Comparison of ENCODE assay signal across 1 cellular context in the genomic region with DNA sequence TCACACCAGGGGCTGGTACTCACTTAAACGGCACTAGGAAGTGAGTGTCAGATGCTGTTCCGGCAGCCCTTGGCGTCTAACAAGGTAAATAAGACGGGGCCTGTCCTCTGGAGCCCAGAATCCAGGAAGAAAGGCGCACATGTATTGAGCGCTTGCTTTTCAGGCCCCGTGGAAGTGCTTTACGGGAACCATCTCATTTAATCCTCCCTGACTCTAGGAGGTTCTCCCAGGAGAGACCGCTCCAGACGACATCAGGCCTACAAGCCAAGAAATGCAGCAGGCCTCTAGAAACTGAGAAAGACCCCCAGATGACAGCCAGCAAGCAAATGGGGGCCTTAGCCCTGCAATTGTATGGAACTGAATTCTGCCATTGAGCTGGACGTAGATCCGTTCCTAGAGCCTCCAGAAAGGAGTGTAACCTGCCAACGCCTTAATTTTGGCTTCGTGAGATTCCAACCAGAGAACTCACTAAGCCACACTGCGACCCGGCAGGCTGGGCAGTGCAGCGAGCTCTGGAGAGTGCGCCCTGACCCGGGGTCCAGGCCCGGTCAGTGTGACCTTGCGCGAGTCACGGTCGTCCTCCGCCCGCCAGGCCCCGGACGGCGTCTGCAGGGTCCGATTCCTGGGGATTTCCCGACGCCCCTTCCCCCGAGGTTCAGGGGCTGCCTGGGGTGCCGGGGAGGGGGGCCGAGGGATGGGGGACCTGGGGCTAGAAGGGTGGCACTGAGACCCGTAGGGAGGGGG.
TF ChIP-seq lines count a peak whose summit lies in the region.

No MANE protein-coding gene starts in this region.

TF ChIP-seq in HepG2, 621 proteins besides CTCF, POLR2A, EP300 and RAD21 (continued from another document):
- TF ChIP-seq, protein P1, sequence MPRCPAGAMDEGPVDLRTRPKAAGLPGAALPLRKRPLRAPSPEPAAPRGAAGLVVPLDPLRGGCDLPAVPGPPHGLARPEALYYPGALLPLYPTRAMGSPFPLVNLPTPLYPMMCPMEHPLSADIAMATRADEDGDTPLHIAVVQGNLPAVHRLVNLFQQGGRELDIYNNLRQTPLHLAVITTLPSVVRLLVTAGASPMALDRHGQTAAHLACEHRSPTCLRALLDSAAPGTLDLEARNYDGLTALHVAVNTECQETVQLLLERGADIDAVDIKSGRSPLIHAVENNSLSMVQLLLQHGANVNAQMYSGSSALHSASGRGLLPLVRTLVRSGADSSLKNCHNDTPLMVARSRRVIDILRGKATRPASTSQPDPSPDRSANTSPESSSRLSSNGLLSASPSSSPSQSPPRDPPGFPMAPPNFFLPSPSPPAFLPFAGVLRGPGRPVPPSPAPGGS (CRISPR knock-in tag; IDR thresholded peaks at IDR 0.05): no peak
- TF ChIP-seq ZNF180 (CRISPR knock-in tag; IDR thresholded peaks at IDR 0.05; ENCODE audit: borderline replicate concordance, low read depth) (no peak), ZMYM4 (CRISPR knock-in tag; IDR thresholded peaks at IDR 0.05) (0 out of 2 replicates have a peak, but pooled peaks have one; percentile 3), SRF (IDR thresholded peaks at IDR 0.05; ENCODE audit: low read depth, low read length) (no peak), NCOR1 (IDR thresholded peaks at IDR 0.05; ENCODE audit: borderline replicate concordance, low read length) (no peak), KAT7 (CRISPR knock-in tag; IDR thresholded peaks at IDR 0.05; ENCODE audit: borderline replicate concordance) (no peak), ARNT2 (CRISPR knock-in tag; IDR thresholded peaks at IDR 0.05; ENCODE audit: low read depth) (0 out of 2 replicates have a peak, but pooled peaks have one; percentile 2), ZNF296 (CRISPR knock-in tag; conservative IDR thresholded peaks at IDR 0.05) (no peak), REPIN1 (CRISPR knock-in tag; IDR thresholded peaks at IDR 0.05; ENCODE audit: borderline replicate concordance, low read depth) (no peak), FOXM1 (CRISPR knock-in tag; IDR thresholded peaks at IDR 0.05) (no peak), ZNF703 (CRISPR knock-in tag; IDR thresholded peaks at IDR 0.05; ENCODE audit: borderline replicate concordance) (no peak), U2AF1 (optimal IDR thresholded peaks at IDR 0.05; ENCODE audit: low read depth, low read length) (no peak), RARA (CRISPR knock-in tag; IDR thresholded peaks at IDR 0.05) (peak; percentile 7; the same call in 1 of the 2 replicates), KDM1A (CRISPR knock-in tag; IDR thresholded peaks at IDR 0.05) (no peak), ZNF614 (CRISPR knock-in tag; IDR thresholded peaks at IDR 0.05; ENCODE audit: borderline replicate concordance) (no peak), ZNF17 (CRISPR knock-in tag; IDR thresholded peaks at IDR 0.05) (no peak)
- TF ChIP-seq, protein P2, sequence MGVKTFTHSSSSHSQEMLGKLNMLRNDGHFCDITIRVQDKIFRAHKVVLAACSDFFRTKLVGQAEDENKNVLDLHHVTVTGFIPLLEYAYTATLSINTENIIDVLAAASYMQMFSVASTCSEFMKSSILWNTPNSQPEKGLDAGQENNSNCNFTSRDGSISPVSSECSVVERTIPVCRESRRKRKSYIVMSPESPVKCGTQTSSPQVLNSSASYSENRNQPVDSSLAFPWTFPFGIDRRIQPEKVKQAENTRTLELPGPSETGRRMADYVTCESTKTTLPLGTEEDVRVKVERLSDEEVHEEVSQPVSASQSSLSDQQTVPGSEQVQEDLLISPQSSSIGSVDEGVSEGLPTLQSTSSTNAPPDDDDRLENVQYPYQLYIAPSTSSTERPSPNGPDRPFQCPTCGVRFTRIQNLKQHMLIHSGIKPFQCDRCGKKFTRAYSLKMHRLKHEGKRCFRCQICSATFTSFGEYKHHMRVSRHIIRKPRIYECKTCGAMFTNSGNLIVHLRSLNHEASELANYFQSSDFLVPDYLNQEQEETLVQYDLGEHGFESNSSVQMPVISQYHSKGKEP (CRISPR knock-in tag; IDR thresholded peaks at IDR 0.05): no peak
- TF ChIP-seq, protein P3, sequence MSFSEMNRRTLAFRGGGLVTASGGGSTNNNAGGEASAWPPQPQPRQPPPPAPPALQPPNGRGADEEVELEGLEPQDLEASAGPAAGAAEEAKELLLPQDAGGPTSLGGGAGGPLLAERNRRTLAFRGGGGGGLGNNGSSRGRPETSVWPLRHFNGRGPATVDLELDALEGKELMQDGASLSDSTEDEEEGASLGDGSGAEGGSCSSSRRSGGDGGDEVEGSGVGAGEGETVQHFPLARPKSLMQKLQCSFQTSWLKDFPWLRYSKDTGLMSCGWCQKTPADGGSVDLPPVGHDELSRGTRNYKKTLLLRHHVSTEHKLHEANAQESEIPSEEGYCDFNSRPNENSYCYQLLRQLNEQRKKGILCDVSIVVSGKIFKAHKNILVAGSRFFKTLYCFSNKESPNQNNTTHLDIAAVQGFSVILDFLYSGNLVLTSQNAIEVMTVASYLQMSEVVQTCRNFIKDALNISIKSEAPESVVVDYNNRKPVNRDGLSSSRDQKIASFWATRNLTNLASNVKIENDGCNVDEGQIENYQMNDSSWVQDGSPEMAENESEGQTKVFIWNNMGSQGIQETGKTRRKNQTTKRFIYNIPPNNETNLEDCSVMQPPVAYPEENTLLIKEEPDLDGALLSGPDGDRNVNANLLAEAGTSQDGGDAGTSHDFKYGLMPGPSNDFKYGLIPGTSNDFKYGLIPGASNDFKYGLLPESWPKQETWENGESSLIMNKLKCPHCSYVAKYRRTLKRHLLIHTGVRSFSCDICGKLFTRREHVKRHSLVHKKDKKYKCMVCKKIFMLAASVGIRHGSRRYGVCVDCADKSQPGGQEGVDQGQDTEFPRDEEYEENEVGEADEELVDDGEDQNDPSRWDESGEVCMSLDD (CRISPR knock-in tag; IDR thresholded peaks at IDR 0.05; ENCODE audit: borderline replicate concordance): 0 out of 2 replicates have a peak, but pooled peaks have one; percentile 5
- TF ChIP-seq, protein P4, sequence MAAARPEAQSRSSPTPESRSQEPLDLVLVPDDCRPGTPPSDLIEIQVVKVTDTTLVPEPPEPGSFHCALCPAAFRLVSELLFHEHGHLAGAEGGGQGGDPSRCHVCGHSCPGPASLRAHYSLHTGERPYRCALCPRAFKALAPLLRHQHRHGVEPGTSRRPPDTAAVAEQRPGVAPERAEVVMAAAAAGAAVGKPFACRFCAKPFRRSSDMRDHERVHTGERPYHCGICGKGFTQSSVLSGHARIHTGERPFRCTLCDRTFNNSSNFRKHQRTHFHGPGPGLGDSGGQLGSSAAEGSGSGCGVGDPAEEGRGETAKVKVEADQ (CRISPR knock-in tag; IDR thresholded peaks at IDR 0.05; ENCODE audit: borderline replicate concordance): no peak
